8 cellular contexts compared by ENCODE assay signal in genomic region chr12:108838194-108839010, GRCh38. TPM values are rescaled to one million over a fixed set of nuclear protein-coding genes. Genes with fewer than 3 reads are reported as not detected.
DNase-seq lines count a peak whose midpoint lies in the region; ATAC-seq and TF ChIP-seq lines count a peak whose summit lies in the region.

No MANE protein-coding gene starts in this region.

- H3K9me3 ChIP-seq in osteoblast (ENCODE audit: low read depth, low read length), result no peaks in the 10 kb centered on the region

- H3K36me3 Mint-ChIP-seq in activated T-helper 1 cell treated with anti-CD3 and anti-CD28 coated beads, Interleukin-12 subunit alpha, Interleukin-12 subunit beta, Interleukin-2, Interleukin-4 antibody, amounts not matched to agents 30 ng/mL and 10 ng/mL and 1 ng/mL, durations not matched to agents 14 hours and 24 hours and 36 hours (ENCODE audit: low read depth), result peaks cover 33% of the 10 kb centered on the region
- peaks cover 19% of the 10 kb centered on the region for H3K36me3 Mint-ChIP-seq in type B pancreatic cell

- TF ChIP-seq CTCF in osteoblast (IDR thresholded peaks at IDR 0.05; ENCODE audit: extremely low read depth, low read depth, low read length) (no peak), type B pancreatic cell (conservative IDR thresholded peaks at IDR 0.05) (no peak)

- peaks cover 54% of the 10 kb centered on the region for H3K4me1 Mint-ChIP-seq in activated T-helper 1 cell treated with anti-CD3 and anti-CD28 coated beads, Interleukin-12 subunit alpha, Interleukin-12 subunit beta, Interleukin-2, Interleukin-4 antibody, amounts not matched to agents 30 ng/mL and 10 ng/mL and 1 ng/mL, durations not matched to agents 14 hours and 24 hours and 36 hours (ENCODE audit: low read depth)
- peaks cover 31% of the 10 kb centered on the region for H3K4me1 Mint-ChIP-seq in type B pancreatic cell (ENCODE audit: unreplicated experiment)

- peak overlapping the region; percentile 100 for H3K27ac ChIP-seq in osteoblast (ENCODE audit: low read depth, low read length)

- peaks cover 53% of the 10 kb centered on the region for H3K36me3 ChIP-seq in osteoblast (ENCODE audit: insufficient read depth, low read length)

- peaks cover 76% of the 10 kb centered on the region for H3K4me1 ChIP-seq in osteoblast (ENCODE audit: insufficient read depth, low read length)

- H3K4me3 ChIP-seq in osteoblast (ENCODE audit: insufficient read depth, low read length), result no peak overlapping the region

- H4K20me1 ChIP-seq in osteoblast (ENCODE audit: insufficient read depth, low read length), result no peaks in the 10 kb centered on the region

- DNase-seq in AG08395 (ENCODE audit: low spot score) (peak; percentile 94), OCI-M1 (lab: John Stamatoyannopoulos, UW) (peak; percentile 57), fibroblast of peridontal ligament (ENCODE audit: extremely low read depth) (peak; percentile 99), osteoblast (ENCODE audit: insufficient read length, low spot score, missing footprints) (peak; percentile 93), type B pancreatic cell (ENCODE audit: extremely low spot score, unreplicated experiment) (no peak)
- DNase-seq in activated T-helper 1 cell treated with anti-CD3 and anti-CD28 coated beads, Interleukin-12 subunit alpha, Interleukin-12 subunit beta, Interleukin-2, Interleukin-4 antibody, amounts not matched to agents 30 ng/mL and 10 ng/mL and 1 ng/mL, durations not matched to agents 14 hours and 24 hours and 36 hours (ENCODE audit: low spot score), result peak; percentile 70

- peaks cover 4% of the 10 kb centered on the region for H3K9me3 Mint-ChIP-seq in activated T-helper 1 cell treated with anti-CD3 and anti-CD28 coated beads, Interleukin-12 subunit alpha, Interleukin-12 subunit beta, Interleukin-2, Interleukin-4 antibody, amounts not matched to agents 30 ng/mL and 10 ng/mL and 1 ng/mL, durations not matched to agents 14 hours and 24 hours and 36 hours
- no peaks in the 10 kb centered on the region for H3K9me3 Mint-ChIP-seq in type B pancreatic cell

- peaks cover 1% of the 10 kb centered on the region for H3K27me3 Mint-ChIP-seq in activated T-helper 1 cell treated with anti-CD3 and anti-CD28 coated beads, Interleukin-12 subunit alpha, Interleukin-12 subunit beta, Interleukin-2, Interleukin-4 antibody, amounts not matched to agents 30 ng/mL and 10 ng/mL and 1 ng/mL, durations not matched to agents 14 hours and 24 hours and 36 hours (ENCODE audit: insufficient read depth)
- H3K27me3 Mint-ChIP-seq in type B pancreatic cell, result no peaks in the 10 kb centered on the region

- H3K4me3 Mint-ChIP-seq in activated T-helper 1 cell treated with anti-CD3 and anti-CD28 coated beads, Interleukin-12 subunit alpha, Interleukin-12 subunit beta, Interleukin-2, Interleukin-4 antibody, amounts not matched to agents 30 ng/mL and 10 ng/mL and 1 ng/mL, durations not matched to agents 14 hours and 24 hours and 36 hours, result peak overlapping the region; percentile 56
- peak overlapping the region; percentile 26 for H3K4me3 Mint-ChIP-seq in type B pancreatic cell

- H3K27me3 ChIP-seq in osteoblast (ENCODE audit: insufficient read depth, low read length), result no peaks in the 10 kb centered on the region

- H3K79me2 ChIP-seq in osteoblast (ENCODE audit: insufficient read depth, low read length), result peaks cover 69% of the 10 kb centered on the region

- peak overlapping the region; percentile 37 for H3K4me2 ChIP-seq in osteoblast (ENCODE audit: insufficient read depth, low read length)

- in situ Hi-C loops in GM18951 (cut with MboI; ENCODE audit: low sequenced_read_pairs, unreplicated experiment), result no loop called here

- ATAC-seq in HG03139 (IDR thresholded peaks at IDR 0.05; ENCODE audit: unreplicated experiment), result peak; percentile 80

- TF ChIP-seq POLR2A in GM18951 (IDR thresholded peaks at IDR 0.05; ENCODE audit: extremely low read depth, insufficient read depth, insufficient read length), result peak; percentile 52

- H2AFZ ChIP-seq in osteoblast (ENCODE audit: low read length), result no peak overlapping the region

- intact Hi-C loops in activated T-helper 1 cell treated with anti-CD3 and anti-CD28 coated beads, Interleukin-12 subunit alpha, Interleukin-12 subunit beta, Interleukin-2, Interleukin-4 antibody, amounts not matched to agents 30 ng/mL and 10 ng/mL and 1 ng/mL, durations not matched to agents 14 hours and 24 hours and 36 hours (cut with micrococcal nuclease), result loop anchor here (1.0 kb wide), 2 partner anchors 16 to 19 kb away; partner anchors contain the start of gene SSH1

- H3K27ac Mint-ChIP-seq in activated T-helper 1 cell treated with anti-CD3 and anti-CD28 coated beads, Interleukin-12 subunit alpha, Interleukin-12 subunit beta, Interleukin-2, Interleukin-4 antibody, amounts not matched to agents 30 ng/mL and 10 ng/mL and 1 ng/mL, durations not matched to agents 14 hours and 24 hours and 36 hours, result peak overlapping the region; percentile 89
- peak overlapping the region; percentile 68 for H3K27ac Mint-ChIP-seq in type B pancreatic cell

RNA-seq across cellular contexts. Expression of gene SSH1, which starts 19.0 kb away (rescaled TPM):
- 25.6 and 26.6 TPM in 2 replicates for total RNA-seq in activated T-helper 1 cell treated with anti-CD3 and anti-CD28 coated beads, Interleukin-12 subunit alpha, Interleukin-12 subunit beta, Interleukin-2, Interleukin-4 antibody, amounts not matched to agents 30 ng/mL and 10 ng/mL and 1 ng/mL, durations not matched to agents 14 hours and 24 hours and 36 hours
- total RNA-seq in osteoblast (31.8 and 34.2 TPM in 2 replicates), type B pancreatic cell (ENCODE audit: low replicate concordance) (32.2 and 33.7 TPM in 2 replicates)

RNA-seq across cellular contexts. Expression of gene DAO, which starts 41.5 kb away (rescaled TPM):
- not detected in 2 replicates for total RNA-seq in activated T-helper 1 cell treated with anti-CD3 and anti-CD28 coated beads, Interleukin-12 subunit alpha, Interleukin-12 subunit beta, Interleukin-2, Interleukin-4 antibody, amounts not matched to agents 30 ng/mL and 10 ng/mL and 1 ng/mL, durations not matched to agents 14 hours and 24 hours and 36 hours
- total RNA-seq in osteoblast (not detected in 2 replicates), type B pancreatic cell (ENCODE audit: low replicate concordance) (not detected in 2 replicates)
